In genomic region chr3:13544293-13544831, GRCh38 we compare ENCODE assay signal across 9 cellular contexts. TPM values are rescaled to one million over a fixed set of nuclear protein-coding genes. Genes with fewer than 3 reads are reported as not detected.
DNase-seq lines count a peak whose midpoint lies in the region; ATAC-seq and TF ChIP-seq lines count a peak whose summit lies in the region.
"Had no signal": no experiment of that assay in that cellular context is flagged by ENCODE, and none has a peak within 500 bp of the region (broad histone marks: within the 10 kb centered on the region; RNA-seq: fewer than 3 reads in every experiment).

No MANE protein-coding gene starts in this region.

- no peak for ATAC-seq in SK-N-SH treated with all-trans-retinoic acid at 6 μM for 48 hours

- peak; percentile 73 for DNase-seq in HS-27A (ENCODE audit: low read depth)
- peak; percentile 52 for DNase-seq in activated CD8-positive, alpha-beta memory T cell treated with anti-CD3 and anti-CD28 coated beads, Interleukin-2, amount 50 U/mL, for 4 hours
- peak; percentile 96 for DNase-seq in fibroblast of the aortic adventitia (ENCODE audit: low read depth)
- DNase-seq in stimulated activated CD8-positive, alpha-beta memory T cell treated with anti-CD3 and anti-CD28 coated beads, Interleukin-12 subunit alpha, Interleukin-12 subunit beta, amount 100 ng/mL, for 4 hours (ENCODE audit: low read depth) = peak; percentile 15
- no peak for DNase-seq in D341Med (ENCODE audit: low spot score)
- DNase-seq in superior temporal gyrus (ENCODE audit: extremely low spot score) = no peak
- DNase-seq in NCI-H69 (lab: John Stamatoyannopoulos, UW) = no peak
- DNase-seq: NCI-H2107 had no signal

- no peak overlapping the region for H3K4me3 ChIP-seq in fibroblast of the aortic adventitia (ENCODE audit: low read depth, low read length)

- TF ChIP-seq CTCF in fibroblast of the aortic adventitia (IDR thresholded peaks at IDR 0.05; ENCODE audit: insufficient read depth, low read length) = no peak

TF ChIP-seq in SK-N-SH treated with all-trans-retinoic acid at 6 μM for 48 hours, 23 proteins besides CTCF, POLR2A, EP300 and RAD21:
- TF ChIP-seq GLIS3 (CRISPR knock-in tag; IDR thresholded peaks at IDR 0.05) (no peak), OSR1 (CRISPR knock-in tag; IDR thresholded peaks at IDR 0.05) (no peak), PPARA (CRISPR knock-in tag; IDR thresholded peaks at IDR 0.05; ENCODE audit: borderline replicate concordance) (no peak), ISL1 (CRISPR knock-in tag; IDR thresholded peaks at IDR 0.05) (no peak), ESRRG (CRISPR knock-in tag; IDR thresholded peaks at IDR 0.05) (no peak), ZC3H10 (CRISPR knock-in tag; IDR thresholded peaks at IDR 0.05) (no peak), ZNF565 (CRISPR knock-in tag; conservative IDR thresholded peaks at IDR 0.05; ENCODE audit: low read depth) (no peak), CREB5 (CRISPR knock-in tag; IDR thresholded peaks at IDR 0.05; ENCODE audit: low read depth) (no peak), TSHZ2 (CRISPR knock-in tag; IDR thresholded peaks at IDR 0.05) (no peak), CSRNP3 (CRISPR knock-in tag; IDR thresholded peaks at IDR 0.05) (no peak), ZFP30 (CRISPR knock-in tag; IDR thresholded peaks at IDR 0.05) (no peak), ZNF8 (CRISPR knock-in tag; IDR thresholded peaks at IDR 0.05) (no peak)
- TF ChIP-seq, protein P1, sequence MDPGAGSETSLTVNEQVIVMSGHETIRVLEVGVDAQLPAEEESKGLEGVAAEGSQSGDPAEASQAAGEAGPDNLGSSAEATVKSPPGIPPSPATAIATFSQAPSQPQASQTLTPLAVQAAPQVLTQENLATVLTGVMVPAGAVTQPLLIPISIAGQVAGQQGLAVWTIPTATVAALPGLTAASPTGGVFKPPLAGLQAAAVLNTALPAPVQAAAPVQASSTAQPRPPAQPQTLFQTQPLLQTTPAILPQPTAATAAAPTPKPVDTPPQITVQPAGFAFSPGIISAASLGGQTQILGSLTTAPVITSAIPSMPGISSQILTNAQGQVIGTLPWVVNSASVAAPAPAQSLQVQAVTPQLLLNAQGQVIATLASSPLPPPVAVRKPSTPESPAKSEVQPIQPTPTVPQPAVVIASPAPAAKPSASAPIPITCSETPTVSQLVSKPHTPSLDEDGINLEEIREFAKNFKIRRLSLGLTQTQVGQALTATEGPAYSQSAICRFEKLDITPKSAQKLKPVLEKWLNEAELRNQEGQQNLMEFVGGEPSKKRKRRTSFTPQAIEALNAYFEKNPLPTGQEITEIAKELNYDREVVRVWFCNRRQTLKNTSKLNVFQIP (CRISPR knock-in tag; IDR thresholded peaks at IDR 0.05; ENCODE audit: borderline replicate concordance, low read depth) = no peak

RNA-seq across cellular contexts. Expression of gene FBLN2, which starts 4.6 kb away (rescaled TPM):
- total RNA-seq in fibroblast of the aortic adventitia (ENCODE audit: low replicate concordance) = 452 and 600 TPM in 2 replicates

Comparison
In these comparisons a context has a peak if more than half of its experiments do, and no peak if none do; other contexts are left out.
1. DNase-seq: peak in HS-27A (single experiment), activated CD8-positive, alpha-beta memory T cell treated with anti-CD3 and anti-CD28 coated beads, Interleukin-2, amount 50 U/mL, for 4 hours (single experiment), fibroblast of the aortic adventitia (single experiment) and stimulated activated CD8-positive, alpha-beta memory T cell treated with anti-CD3 and anti-CD28 coated beads, Interleukin-12 subunit alpha, Interleukin-12 subunit beta, amount 100 ng/mL, for 4 hours (single experiment); none in D341Med (single experiment), superior temporal gyrus (single experiment) and NCI-H69 (single experiment).